Comparison of ENCODE assay signal across 8 cellular contexts in genomic region chr9:107636596-107637405, GRCh38.
A peak's percentile ranks its signal among the peaks of the same experiment; 100 is the strongest.
DNase-seq lines count a peak whose midpoint lies in the region; ATAC-seq and TF ChIP-seq lines count a peak whose summit lies in the region.

No MANE protein-coding gene starts in this region.

- H3K4me3 ChIP-seq in body of pancreas (no peak overlapping the region), right lobe of liver (no peak overlapping the region), spleen (peak overlapping the region in 4 of 8 donors; percentile 38 to 68 (median 42))

- H3K14ac ChIP-seq in H9 (ENCODE audit: insufficient read depth, low read length), result peak overlapping the region; percentile 67; the same call in 1 of the 2 replicates

- no peak overlapping the region for H3K9ac ChIP-seq in H9 (ENCODE audit: extremely low read depth, insufficient read length, low read length)

- no peak overlapping the region for H2AFZ ChIP-seq in H9 (ENCODE audit: low read length)

- H3K9me3 Mint-ChIP-seq in H9, result no peaks in the 10 kb centered on the region

- peak overlapping the region; percentile 49 to 66; a peak in 3 of 5 replicates for H3K4me3 Mint-ChIP-seq in H9

- no peak overlapping the region for H3K23ac ChIP-seq in H9 (ENCODE audit: insufficient read length, low read depth, low read length)

- no peak overlapping the region for H4K8ac ChIP-seq in H9 (replicated peaks; ENCODE audit: insufficient read length, low read depth, low read length)

- H3K79me1 ChIP-seq in H9 (ENCODE audit: insufficient read depth, low read depth, low read length, poor library complexity, severe bottlenecking), result no peaks in the 10 kb centered on the region

- peaks cover 36% of the 10 kb centered on the region for H3K27me3 Mint-ChIP-seq in H9 (ENCODE audit: low read depth)

- H3K56ac ChIP-seq in H9 (ENCODE audit: insufficient read length, low read depth, low read length), result no peak overlapping the region

- H4K5ac ChIP-seq in H9 (ENCODE audit: insufficient read length, low read depth, low read length), result no peak overlapping the region

- no peak for TF ChIP-seq POLR2A in body of pancreas (IDR thresholded peaks at IDR 0.05)
- no peak for TF ChIP-seq POLR2A in right lobe of liver (IDR thresholded peaks at IDR 0.05)
- no peak for TF ChIP-seq POLR2A in spleen (IDR thresholded peaks at IDR 0.05)

- DNase-seq in H9 (no peak), body of pancreas (no peak), right lobe of liver (no peak), spleen (no peak), midbrain (lab: John Stamatoyannopoulos, UW) (no peak), GM13977 (ENCODE audit: low spot score) (no peak), posterior vena cava (ENCODE audit: low spot score) (no peak)

- no peak overlapping the region for H2BK15ac ChIP-seq in H9 (ENCODE audit: low read depth, low read length)

- H3K4ac ChIP-seq in H9 (ENCODE audit: low read depth, low read length), result no peak overlapping the region

- H3K36me3 Mint-ChIP-seq in H9 (ENCODE audit: insufficient read depth in 1 of 3, low read depth in 3 of 3), result no peaks in the 10 kb centered on the region

- H3K27ac Mint-ChIP-seq in H9, result no peak overlapping the region

- no peaks in the 10 kb centered on the region for H3K27me3 ChIP-seq in H9 (ENCODE audit: insufficient read depth, low read length)
- H3K27me3 ChIP-seq in body of pancreas, result no peaks in the 10 kb centered on the region
- H3K27me3 ChIP-seq in right lobe of liver, result no peaks in the 10 kb centered on the region
- H3K27me3 ChIP-seq in spleen (replicated peaks in 1 of 7), result peaks cover 0 to 12% (median 0%) of the 10 kb centered on the region in 7 donors

- H4K91ac ChIP-seq in H9 (ENCODE audit: insufficient read length, low read depth, low read length), result no peak overlapping the region

- no peaks in the 10 kb centered on the region for H3K9me3 ChIP-seq in H9 (ENCODE audit: control insufficient read depth, low read depth, low read length)
- no peaks in the 10 kb centered on the region for H3K9me3 ChIP-seq in body of pancreas
- no peaks in the 10 kb centered on the region for H3K9me3 ChIP-seq in right lobe of liver
- H3K9me3 ChIP-seq in spleen, result no peaks in the 10 kb centered on the region

- no peaks in the 10 kb centered on the region for H4K20me1 ChIP-seq in H9 (ENCODE audit: control insufficient read depth, insufficient read depth, insufficient read length)

- no peak overlapping the region for H2BK20ac ChIP-seq in H9 (ENCODE audit: low read depth, low read length, poor library complexity, severe bottlenecking)

- WGBS in H9 (ENCODE audit: extremely low coverage, insufficient read length, low lambda C conversion rate), result no CpG with 5 or more reads among the region's 6 CpGs
- 61 to 71% methylated on average over 6 of the region's 6 CpGs for WGBS in body of pancreas, 2 donors
- 57% methylated on average over 4 of the region's 6 CpGs for WGBS in right lobe of liver (ENCODE audit: insufficient coverage, low coverage, low lambda C conversion rate, missing lambda C conversion rate)
- 44 to 54% (median 54%) methylated on average over 6 of the region's 6 CpGs for WGBS in spleen, 5 donors

- in situ Hi-C loops in GM13977 (cut with MboI; ENCODE audit: low pct_unique_long_range_greater_than_20kb, low sequenced_read_pairs, unreplicated experiment), result no loop called here

- TF ChIP-seq CTCF in H9 (conservative IDR thresholded peaks at IDR 0.05) (no peak), body of pancreas (IDR thresholded peaks at IDR 0.05) (no peak), right lobe of liver (IDR thresholded peaks at IDR 0.05) (no peak), spleen (IDR thresholded peaks at IDR 0.05 in 8 of 11, conservative IDR thresholded peaks at IDR 0.05 in 3 of 11) (no peak), GM13977 (IDR thresholded peaks at IDR 0.05; ENCODE audit: extremely low read depth, insufficient read depth, missing control alignments) (no peak)

- H2AK5ac ChIP-seq in H9 (ENCODE audit: insufficient read length, low read length), result no peak overlapping the region

- intact Hi-C loops in body of pancreas (cut with DNase I) (no loop called here), right lobe of liver (cut with DNase I) (no loop called here), spleen (cut with DNase I; ENCODE audit: low total_unique reads) (no loop called here), posterior vena cava (cut with DNase I) (loop anchor here in 1 of 2 donors (5.0 kb wide), 1 partner anchor 96 kb away; no protein-coding TSS in a partner anchor)

- no peaks in the 10 kb centered on the region for H3K79me2 ChIP-seq in H9 (ENCODE audit: insufficient read depth, low read length)

- H3K18ac ChIP-seq in H9 (ENCODE audit: insufficient read length, low read depth, low read length), result no peak overlapping the region

- no peak overlapping the region for H2BK120ac ChIP-seq in H9 (ENCODE audit: low read depth, low read length, poor library complexity, severe bottlenecking)

- H3T11ph ChIP-seq in H9 (ENCODE audit: low read length), result no peak overlapping the region

- ATAC-seq in body of pancreas (no peak), right lobe of liver (no peak), GM18867 (IDR thresholded peaks at IDR 0.05; ENCODE audit: unreplicated experiment) (no peak)

- H2BK12ac ChIP-seq in H9 (ENCODE audit: insufficient read length, low read depth, low read length), result no peak overlapping the region

- peaks cover 10% of the 10 kb centered on the region for H3K23me2 ChIP-seq in H9 (ENCODE audit: insufficient read length, low read depth, low read length, poor library complexity, severe bottlenecking)

- no peak overlapping the region for H2BK5ac ChIP-seq in H9 (ENCODE audit: insufficient read length, low read length)

- no peaks in the 10 kb centered on the region for H3K36me3 ChIP-seq in body of pancreas (replicated peaks in 1 of 2; ENCODE audit: insufficient read depth in 1 of 2, low read depth in 2 of 2)
- H3K36me3 ChIP-seq in right lobe of liver, result no peaks in the 10 kb centered on the region
- H3K36me3 ChIP-seq in spleen, result no peaks in the 10 kb centered on the region

- H3K27ac ChIP-seq in H9 (ENCODE audit: insufficient read length, low read depth, low read length), result no peak overlapping the region
- peak overlapping the region; percentile 57 to 80 (median 76) for H3K27ac ChIP-seq in body of pancreas
- peak overlapping the region; percentile 61 to 84 (median 66) for H3K27ac ChIP-seq in right lobe of liver
- peak overlapping the region; percentile 80 to 93 (median 90) for H3K27ac ChIP-seq in spleen

- H3K4me1 ChIP-seq in H9 (ENCODE audit: insufficient read depth, low read length) (peaks cover 15% of the 10 kb centered on the region), body of pancreas (peaks cover 18% of the 10 kb centered on the region), right lobe of liver (peaks cover 0 to 4% (median 0%) of the 10 kb centered on the region in 4 donors), spleen (peaks cover 4 to 44% (median 24%) of the 10 kb centered on the region in 6 donors)

- peaks cover 34 to 46% of the 10 kb centered on the region in 2 experiments for H3K4me1 Mint-ChIP-seq in H9

- peak overlapping the region; percentile 74 for H3K4me2 ChIP-seq in H9 (ENCODE audit: insufficient read depth, insufficient read length, low read length)
